Comparison of ENCODE assay signal across 1 cellular context in genomic region chr11:72742522-72743320, GRCh38.
TF ChIP-seq lines count a peak whose summit lies in the region.

No MANE protein-coding gene starts in this region.

TF ChIP-seq in GM12878, 131 proteins besides CTCF, POLR2A, EP300 and RAD21:
- TF ChIP-seq ZNF207 (IDR thresholded peaks at IDR 0.05; ENCODE audit: borderline replicate concordance) = no peak
- no peak for TF ChIP-seq ATF3 (IDR thresholded peaks at IDR 0.05; ENCODE audit: borderline replicate concordance, extremely low read depth, low read depth, low read length)
- TF ChIP-seq ZNF622 (IDR thresholded peaks at IDR 0.05) = no peak
- TF ChIP-seq BRCA1 (IDR thresholded peaks at IDR 0.05; ENCODE audit: low read depth, low read length) = no peak
- TF ChIP-seq FOS (IDR thresholded peaks at IDR 0.05; ENCODE audit: borderline replicate concordance, extremely low read depth, insufficient read length) = no peak
- no peak for TF ChIP-seq STAT3 (IDR thresholded peaks at IDR 0.05; ENCODE audit: low read depth, low read length)
- TF ChIP-seq JUNB (IDR thresholded peaks at IDR 0.05) = no peak
- TF ChIP-seq RCOR1 (conservative IDR thresholded peaks at IDR 0.05; ENCODE audit: low read depth, low read length) = no peak
- TF ChIP-seq MYC (IDR thresholded peaks at IDR 0.05; ENCODE audit: insufficient read depth, insufficient read length, insufficient replicate concordance, low read length, severe bottlenecking) = no peak
- TF ChIP-seq NBN (IDR thresholded peaks at IDR 0.05) = no peak
- no peak for TF ChIP-seq BCL11A (IDR thresholded peaks at IDR 0.05; ENCODE audit: low read depth, low read length)
- TF ChIP-seq NFIC (IDR thresholded peaks at IDR 0.05; ENCODE audit: low read depth, low read length) = no peak
- TF ChIP-seq ZBTB33 (IDR thresholded peaks at IDR 0.05) = no peak
- TF ChIP-seq, protein P1, sequence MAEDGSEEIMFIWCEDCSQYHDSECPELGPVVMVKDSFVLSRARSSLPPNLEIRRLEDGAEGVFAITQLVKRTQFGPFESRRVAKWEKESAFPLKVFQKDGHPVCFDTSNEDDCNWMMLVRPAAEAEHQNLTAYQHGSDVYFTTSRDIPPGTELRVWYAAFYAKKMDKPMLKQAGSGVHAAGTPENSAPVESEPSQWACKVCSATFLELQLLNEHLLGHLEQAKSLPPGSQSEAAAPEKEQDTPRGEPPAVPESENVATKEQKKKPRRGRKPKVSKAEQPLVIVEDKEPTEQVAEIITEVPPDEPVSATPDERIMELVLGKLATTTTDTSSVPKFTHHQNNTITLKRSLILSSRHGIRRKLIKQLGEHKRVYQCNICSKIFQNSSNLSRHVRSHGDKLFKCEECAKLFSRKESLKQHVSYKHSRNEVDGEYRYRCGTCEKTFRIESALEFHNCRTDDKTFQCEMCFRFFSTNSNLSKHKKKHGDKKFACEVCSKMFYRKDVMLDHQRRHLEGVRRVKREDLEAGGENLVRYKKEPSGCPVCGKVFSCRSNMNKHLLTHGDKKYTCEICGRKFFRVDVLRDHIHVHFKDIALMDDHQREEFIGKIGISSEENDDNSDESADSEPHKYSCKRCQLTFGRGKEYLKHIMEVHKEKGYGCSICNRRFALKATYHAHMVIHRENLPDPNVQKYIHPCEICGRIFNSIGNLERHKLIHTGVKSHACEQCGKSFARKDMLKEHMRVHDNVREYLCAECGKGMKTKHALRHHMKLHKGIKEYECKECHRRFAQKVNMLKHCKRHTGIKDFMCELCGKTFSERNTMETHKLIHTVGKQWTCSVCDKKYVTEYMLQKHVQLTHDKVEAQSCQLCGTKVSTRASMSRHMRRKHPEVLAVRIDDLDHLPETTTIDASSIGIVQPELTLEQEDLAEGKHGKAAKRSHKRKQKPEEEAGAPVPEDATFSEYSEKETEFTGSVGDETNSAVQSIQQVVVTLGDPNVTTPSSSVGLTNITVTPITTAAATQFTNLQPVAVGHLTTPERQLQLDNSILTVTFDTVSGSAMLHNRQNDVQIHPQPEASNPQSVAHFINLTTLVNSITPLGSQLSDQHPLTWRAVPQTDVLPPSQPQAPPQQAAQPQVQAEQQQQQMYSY (CRISPR knock-in tag; IDR thresholded peaks at IDR 0.05) = no peak
- no peak for TF ChIP-seq PBX3 (IDR thresholded peaks at IDR 0.05; ENCODE audit: insufficient replicate concordance, low read depth, low read length)
- TF ChIP-seq, protein P2, sequence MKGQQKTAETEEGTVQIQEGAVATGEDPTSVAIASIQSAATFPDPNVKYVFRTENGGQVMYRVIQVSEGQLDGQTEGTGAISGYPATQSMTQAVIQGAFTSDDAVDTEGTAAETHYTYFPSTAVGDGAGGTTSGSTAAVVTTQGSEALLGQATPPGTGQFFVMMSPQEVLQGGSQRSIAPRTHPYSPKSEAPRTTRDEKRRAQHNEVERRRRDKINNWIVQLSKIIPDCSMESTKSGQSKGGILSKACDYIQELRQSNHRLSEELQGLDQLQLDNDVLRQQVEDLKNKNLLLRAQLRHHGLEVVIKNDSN (IDR thresholded peaks at IDR 0.05; ENCODE audit: borderline replicate concordance, extremely low read length, insufficient read depth, low read depth, low read length) = no peak
- TF ChIP-seq, protein P3, sequence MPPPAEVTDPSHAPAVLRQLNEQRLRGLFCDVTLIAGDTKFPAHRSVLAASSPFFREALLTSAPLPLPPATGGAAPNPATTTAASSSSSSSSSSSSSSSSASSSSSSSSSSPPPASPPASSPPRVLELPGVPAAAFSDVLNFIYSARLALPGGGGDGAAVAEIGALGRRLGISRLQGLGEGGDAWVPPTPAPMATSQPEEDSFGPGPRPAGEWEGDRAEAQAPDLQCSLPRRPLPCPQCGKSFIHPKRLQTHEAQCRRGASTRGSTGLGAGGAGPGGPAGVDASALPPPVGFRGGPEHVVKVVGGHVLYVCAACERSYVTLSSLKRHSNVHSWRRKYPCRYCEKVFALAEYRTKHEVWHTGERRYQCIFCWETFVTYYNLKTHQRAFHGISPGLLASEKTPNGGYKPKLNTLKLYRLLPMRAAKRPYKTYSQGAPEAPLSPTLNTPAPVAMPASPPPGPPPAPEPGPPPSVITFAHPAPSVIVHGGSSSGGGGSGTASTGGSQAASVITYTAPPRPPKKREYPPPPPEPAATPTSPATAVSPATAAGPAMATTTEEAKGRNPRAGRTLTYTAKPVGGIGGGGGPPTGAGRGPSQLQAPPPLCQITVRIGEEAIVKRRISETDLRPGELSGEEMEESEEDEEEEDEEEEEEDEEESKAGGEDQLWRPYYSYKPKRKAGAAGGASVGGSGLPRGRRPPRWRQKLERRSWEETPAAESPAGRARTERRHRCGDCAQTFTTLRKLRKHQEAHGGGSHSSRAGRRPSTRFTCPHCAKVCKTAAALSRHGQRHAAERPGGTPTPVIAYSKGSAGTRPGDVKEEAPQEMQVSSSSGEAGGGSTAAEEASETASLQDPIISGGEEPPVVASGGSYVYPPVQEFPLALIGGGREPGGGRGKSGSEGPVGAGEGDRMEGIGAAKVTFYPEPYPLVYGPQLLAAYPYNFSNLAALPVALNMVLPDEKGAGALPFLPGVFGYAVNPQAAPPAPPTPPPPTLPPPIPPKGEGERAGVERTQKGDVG (CRISPR knock-in tag; IDR thresholded peaks at IDR 0.05) = no peak
- TF ChIP-seq ATF2 (IDR thresholded peaks at IDR 0.05; ENCODE audit: low read length) = no peak
